Comparison of ENCODE assay signal across 1 cellular context in genomic region chr12:98403385-98403784, GRCh38.
TF ChIP-seq lines count a peak whose summit lies in the region.

No MANE protein-coding gene starts in this region.

TF ChIP-seq in HCT116, 20 proteins besides CTCF, POLR2A, EP300 and RAD21 (continued from another document):
- no peak for TF ChIP-seq ZBTB33 (IDR thresholded peaks at IDR 0.05; ENCODE audit: extremely low read depth, insufficient replicate concordance, low read length)
- TF ChIP-seq CBX3 (IDR thresholded peaks at IDR 0.05; ENCODE audit: low read depth): no peak
- TF ChIP-seq TCF7L2 (IDR thresholded peaks at IDR 0.05; ENCODE audit: borderline replicate concordance, extremely low read depth, insufficient read depth, insufficient read length): no peak
- TF ChIP-seq ELF1 (IDR thresholded peaks at IDR 0.05; ENCODE audit: borderline replicate concordance, low read depth): no peak
- TF ChIP-seq SIN3A (IDR thresholded peaks at IDR 0.05; ENCODE audit: low read depth): no peak
- no peak for TF ChIP-seq EZH2 (IDR thresholded peaks at IDR 0.05)
- TF ChIP-seq ATF3 (IDR thresholded peaks at IDR 0.05): no peak
